Comparison of ENCODE assay signal across 2 cellular contexts in the genomic region with DNA sequence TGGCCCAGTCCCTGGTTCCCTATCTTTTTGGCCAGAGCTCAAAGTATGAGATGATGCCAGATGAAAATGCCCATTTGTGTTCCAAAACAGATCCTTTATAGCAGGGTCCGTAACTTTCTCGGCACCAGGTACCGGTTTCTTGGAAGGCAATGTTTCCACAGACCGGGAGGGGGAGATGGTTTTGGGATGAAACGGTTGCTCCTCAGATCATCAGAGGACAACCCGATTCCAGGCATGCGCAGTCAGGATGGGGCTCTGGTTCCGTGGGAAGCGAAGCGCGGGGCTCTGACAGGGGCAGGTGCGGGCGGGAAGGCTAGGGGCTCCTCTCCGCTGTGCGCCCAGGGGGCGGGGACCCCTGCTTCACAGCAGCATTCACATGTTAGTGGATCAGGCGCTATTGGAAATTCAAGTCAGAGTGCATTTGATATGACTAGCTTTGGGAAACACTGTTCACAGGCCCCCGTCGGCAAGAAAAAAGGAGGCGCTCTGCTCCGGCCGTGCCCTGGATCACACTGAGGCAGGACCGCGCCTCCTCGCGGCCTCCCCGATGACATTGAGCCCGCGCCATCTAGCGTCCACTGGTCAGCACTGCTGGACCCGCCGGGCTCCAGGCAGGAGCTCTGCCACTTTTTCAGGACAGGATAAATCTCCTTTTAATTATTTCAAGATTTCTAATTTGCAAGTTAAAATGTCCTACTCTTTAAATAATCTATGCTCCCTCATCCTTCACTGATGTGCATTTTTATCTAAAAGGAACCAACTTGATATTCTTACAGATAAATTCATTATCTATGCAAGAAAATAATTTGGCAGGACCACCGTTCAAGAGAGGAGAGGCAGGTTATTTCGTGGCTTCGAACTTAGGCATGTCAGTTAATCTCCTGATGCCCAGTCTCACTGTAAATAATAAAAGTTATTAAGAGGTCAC.
TF ChIP-seq lines count a peak whose summit lies in the region.

No MANE protein-coding gene starts in this region.

TF ChIP-seq in HCT116, 20 proteins besides CTCF, POLR2A, EP300 and RAD21:
- TF ChIP-seq TCF7L2 (IDR thresholded peaks at IDR 0.05; ENCODE audit: borderline replicate concordance, extremely low read depth, insufficient read depth, insufficient read length): peak; percentile 83
- TF ChIP-seq CEBPB (IDR thresholded peaks at IDR 0.05; ENCODE audit: low read depth): no peak

TF ChIP-seq in endothelial cell of umbilical vein, 7 proteins besides CTCF, POLR2A, EP300 and RAD21:
- TF ChIP-seq JUN (IDR thresholded peaks at IDR 0.05; ENCODE audit: borderline replicate concordance, insufficient read depth, insufficient read length, low read depth): no peak
